In the genomic region with DNA sequence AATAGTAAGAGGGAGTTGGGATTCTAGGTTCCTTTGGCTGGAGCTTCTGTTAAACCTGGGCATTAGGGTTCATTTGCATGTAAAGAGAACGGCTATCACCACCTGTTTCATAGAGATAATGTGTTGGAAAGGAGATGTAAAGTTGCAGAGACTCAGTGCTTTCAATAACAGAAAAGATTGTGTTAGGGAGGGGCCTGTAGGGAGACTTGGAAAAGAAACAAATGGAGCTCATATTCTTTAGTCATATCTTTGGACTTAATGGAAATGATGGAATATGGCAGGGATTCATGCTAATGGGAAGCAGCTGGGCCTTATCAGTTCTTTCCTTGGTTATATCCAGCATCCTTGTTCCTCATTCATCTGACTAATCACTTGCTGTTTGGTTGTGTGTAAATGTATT, we compare ENCODE assay signal across 1 cellular context.
TF ChIP-seq lines count a peak whose summit lies in the region.

No MANE protein-coding gene starts in this region.

TF ChIP-seq in IMR-90, 13 proteins besides CTCF, POLR2A, EP300 and RAD21 (continued from another document):
- no peak for TF ChIP-seq BHLHE40 (IDR thresholded peaks at IDR 0.05; ENCODE audit: low read depth, low read length)
- no peak for TF ChIP-seq SMC3 (IDR thresholded peaks at IDR 0.05; ENCODE audit: low read depth, low read length)
- no peak for TF ChIP-seq MXI1 (IDR thresholded peaks at IDR 0.05; ENCODE audit: borderline replicate concordance, low read depth, low read length)
- no peak for TF ChIP-seq RFX5 (IDR thresholded peaks at IDR 0.05; ENCODE audit: low read depth, low read length)
- no peak for TF ChIP-seq MAFK (IDR thresholded peaks at IDR 0.05; ENCODE audit: low read depth, low read length)
- TF ChIP-seq NFE2L2 (IDR thresholded peaks at IDR 0.05; ENCODE audit: low read depth, low read length): no peak
- TF ChIP-seq, protein P1, sequence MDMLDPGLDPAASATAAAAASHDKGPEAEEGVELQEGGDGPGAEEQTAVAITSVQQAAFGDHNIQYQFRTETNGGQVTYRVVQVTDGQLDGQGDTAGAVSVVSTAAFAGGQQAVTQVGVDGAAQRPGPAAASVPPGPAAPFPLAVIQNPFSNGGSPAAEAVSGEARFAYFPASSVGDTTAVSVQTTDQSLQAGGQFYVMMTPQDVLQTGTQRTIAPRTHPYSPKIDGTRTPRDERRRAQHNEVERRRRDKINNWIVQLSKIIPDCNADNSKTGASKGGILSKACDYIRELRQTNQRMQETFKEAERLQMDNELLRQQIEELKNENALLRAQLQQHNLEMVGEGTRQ (IDR thresholded peaks at IDR 0.05; ENCODE audit: low read depth, low read length): no peak
- TF ChIP-seq, protein P2, sequence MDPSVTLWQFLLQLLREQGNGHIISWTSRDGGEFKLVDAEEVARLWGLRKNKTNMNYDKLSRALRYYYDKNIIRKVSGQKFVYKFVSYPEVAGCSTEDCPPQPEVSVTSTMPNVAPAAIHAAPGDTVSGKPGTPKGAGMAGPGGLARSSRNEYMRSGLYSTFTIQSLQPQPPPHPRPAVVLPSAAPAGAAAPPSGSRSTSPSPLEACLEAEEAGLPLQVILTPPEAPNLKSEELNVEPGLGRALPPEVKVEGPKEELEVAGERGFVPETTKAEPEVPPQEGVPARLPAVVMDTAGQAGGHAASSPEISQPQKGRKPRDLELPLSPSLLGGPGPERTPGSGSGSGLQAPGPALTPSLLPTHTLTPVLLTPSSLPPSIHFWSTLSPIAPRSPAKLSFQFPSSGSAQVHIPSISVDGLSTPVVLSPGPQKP (IDR thresholded peaks at IDR 0.05; ENCODE audit: borderline replicate concordance, low read depth, low read length): no peak
- TF ChIP-seq RCOR1 (IDR thresholded peaks at IDR 0.05; ENCODE audit: insufficient replicate concordance, low read length): no peak
- no peak for TF ChIP-seq CEBPB (IDR thresholded peaks at IDR 0.05; ENCODE audit: low read depth, low read length)
- TF ChIP-seq MAZ (IDR thresholded peaks at IDR 0.05; ENCODE audit: borderline replicate concordance, low read depth, low read length): no peak
